In the genomic region with DNA sequence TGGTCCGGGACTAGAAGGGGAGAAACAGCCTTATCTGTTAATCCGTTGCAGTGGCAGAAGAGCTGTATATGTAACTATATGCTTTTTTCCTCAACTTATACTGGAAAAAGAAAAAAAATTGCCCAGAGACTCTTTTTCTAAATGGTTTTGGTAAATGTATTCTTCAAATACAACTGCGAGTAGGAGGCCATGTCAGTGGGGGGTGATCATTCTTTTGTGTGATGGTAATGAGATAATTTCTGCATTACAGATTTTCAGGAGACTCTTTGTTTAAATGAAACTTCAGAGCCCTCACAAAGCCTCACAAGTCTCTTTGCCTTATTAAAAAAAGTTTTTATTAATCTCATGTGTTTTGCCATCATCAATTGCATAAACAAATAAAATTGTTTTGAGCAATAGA, we compare ENCODE assay signal across 13 cellular contexts.
DNase-seq lines count a peak whose midpoint lies in the region; ATAC-seq, FAIRE-seq and TF ChIP-seq lines count a peak whose summit lies in the region.
"Had no signal": no experiment of that assay in that cellular context is flagged by ENCODE, and none has a peak within 500 bp of the region (broad histone marks: within the 10 kb centered on the region; RNA-seq: fewer than 3 reads in every experiment).

No MANE protein-coding gene starts in this region.

- no peak overlapping the region for H3K9ac ChIP-seq in SK-N-SH
- no peak overlapping the region for H3K9ac ChIP-seq in H1 (replicated peaks in 1 of 4; ENCODE audit: extremely low read depth in 1 of 4, low read depth in 3 of 4, low read length in 3 of 4)

- H4K20me1 ChIP-seq in SK-N-SH (ENCODE audit: insufficient read depth) (peaks cover 11% of the 10 kb centered on the region; the same call in 1 of the 2 replicates), H1 (replicated peaks in 1 of 2; ENCODE audit: control insufficient read depth in 1 of 2, insufficient read depth in 2 of 2, low read length in 2 of 2) (no peaks in the 10 kb centered on the region)

- H3K27me3 Mint-ChIP-seq in natural killer cell treated with Interleukin-12 subunit alpha and Interleukin-12 subunit beta and Interleukin-15 and Interleukin-18, amount 100 ng/mL, for 72 hours = no peaks in the 10 kb centered on the region

- TF ChIP-seq POLR2A in H1 (IDR thresholded peaks at IDR 0.05; ENCODE audit: control extremely low read depth in 1 of 2, low read depth in 2 of 2, low read length in 2 of 2) (no peak), transverse colon (IDR thresholded peaks at IDR 0.05) (no peak)

- no peak for TF ChIP-seq RAD21 in SK-N-SH (IDR thresholded peaks at IDR 0.05; ENCODE audit: low read length)
- TF ChIP-seq RAD21 in H1 (IDR thresholded peaks at IDR 0.05 in 1 of 2, conservative IDR thresholded peaks at IDR 0.05 in 1 of 2; ENCODE audit: low read depth in 2 of 2, low read length in 2 of 2) = no peak

- H3K79me1 ChIP-seq in H1 (ENCODE audit: low read depth, low read length) = no peaks in the 10 kb centered on the region; the same call in 1 of the 2 replicates

- 0 out of 2 replicates have a peak overlapping the region, but pooled peaks have one; percentile 98 for H2BK12ac ChIP-seq in H1 (ENCODE audit: low read depth, low read length)

- TF ChIP-seq EP300 in SK-N-SH (IDR thresholded peaks at IDR 0.05; ENCODE audit: borderline replicate concordance in 1 of 2, low read depth in 1 of 2, low read length in 1 of 2) (no peak), H1 (IDR thresholded peaks at IDR 0.05; ENCODE audit: borderline replicate concordance in 1 of 2, low read depth in 2 of 2, low read length in 2 of 2) (no peak), transverse colon (IDR thresholded peaks at IDR 0.05; ENCODE audit: low read depth) (no peak)

- H3K4me3 ChIP-seq in SK-N-SH (ENCODE audit: low read depth in 2 of 2, low read length in 1 of 2) (no peak overlapping the region), H1 (ENCODE audit: extremely low read depth in 1 of 4, insufficient read depth in 2 of 4, low read depth in 3 of 4, low read length in 4 of 4) (peak overlapping the region in 1 of 4 experiments; percentile 10; a peak in 1 of 8 replicates), transverse colon (no peak overlapping the region), small intestine (ENCODE audit: low read depth in 1 of 2, low read length in 2 of 2) (no peak overlapping the region)

- CTCF ChIA-PET in SK-N-SH (lab: Yijun Ruan, JAX) (no interaction called here), H1 (lab: Charles Lee; ENCODE audit: partially characterized antibody) (interaction anchor here (3.4 kb wide), 1 partner anchor 13 kb away, joined by 12 read pairs; no protein-coding TSS in a partner anchor)

- H3F3A ChIP-seq in SK-N-SH (replicated peaks; ENCODE audit: insufficient read depth) = peaks cover 36% of the 10 kb centered on the region

- H2BK20ac ChIP-seq in H1 (ENCODE audit: low read length) = peak overlapping the region; percentile 87; the same call in 1 of the 2 replicates

- no peak overlapping the region for H3K14ac ChIP-seq in H1 (ENCODE audit: insufficient read length)

- H2BK120ac ChIP-seq in H1 (replicated peaks; ENCODE audit: low read depth, low read length) = no peak overlapping the region

- no peak overlapping the region for H4K8ac ChIP-seq in H1 (ENCODE audit: extremely low read depth, insufficient read depth, low read length)

- peak overlapping the region; percentile 64 to 99 for H3K27ac Mint-ChIP-seq in natural killer cell treated with Interleukin-12 subunit alpha and Interleukin-12 subunit beta and Interleukin-15 and Interleukin-18, amount 100 ng/mL, for 72 hours
- peak overlapping the region in 1 of 2 donors; percentile 40 for H3K27ac Mint-ChIP-seq in activated naive CD4-positive, alpha-beta T cell treated with anti-CD3 and anti-CD28 coated beads, Interleukin-2, amount 50 U/mL, for 72 hours

- H3K4me1 Mint-ChIP-seq in natural killer cell treated with Interleukin-12 subunit alpha and Interleukin-12 subunit beta and Interleukin-15 and Interleukin-18, amount 100 ng/mL, for 72 hours (ENCODE audit: low read depth in 2 of 2) = peaks cover 77 to 81% of the 10 kb centered on the region in 2 donors

- H3K56ac ChIP-seq in H1 (replicated peaks; ENCODE audit: insufficient read length, low read depth, low read length) = no peak overlapping the region

- H3K36me3 ChIP-seq in SK-N-SH (replicated peaks in 1 of 2; ENCODE audit: control insufficient read depth in 1 of 2, insufficient read depth in 2 of 2, low read length in 1 of 2) (peaks cover 0 to 7% of the 10 kb centered on the region in 2 experiments), H1 (ENCODE audit: control insufficient read depth in 2 of 4, insufficient read depth in 4 of 4, low read length in 3 of 4) (no peaks in the 10 kb centered on the region), transverse colon (no peaks in the 10 kb centered on the region), small intestine (ENCODE audit: control insufficient read depth in 2 of 2, insufficient read depth in 2 of 2, low read length in 2 of 2) (peaks cover 0 to 2% of the 10 kb centered on the region in 2 donors)

- H3K9me2 ChIP-seq in SK-N-SH = no peaks in the 10 kb centered on the region

- POLR2A ChIA-PET in SK-N-SH (lab: Yijun Ruan, JAX) = no interaction called here
- POLR2A ChIA-PET in H1 (lab: Charles Lee; ENCODE audit: partially characterized antibody) = interaction anchor here (2.1 kb wide), 1 partner anchor 16 kb away, joined by 5 read pairs; no protein-coding TSS in a partner anchor

- H3K79me2 ChIP-seq in SK-N-SH (ENCODE audit: insufficient read depth) = peaks cover 93% of the 10 kb centered on the region
- H3K79me2 ChIP-seq in H1 (ENCODE audit: control insufficient read depth in 1 of 2, insufficient read depth in 2 of 2, low read length in 2 of 2) = peaks cover 0 to 69% of the 10 kb centered on the region in 2 experiments; a peak in 3 of 4 replicates

- H4K91ac ChIP-seq in H1 (replicated peaks; ENCODE audit: insufficient read length, low read length) = no peak overlapping the region

- H2BK15ac ChIP-seq in H1 (ENCODE audit: low read length) = no peak overlapping the region

- no peak for FAIRE-seq in H1 (lab: Jason Lieb, UNC)
- no peak for FAIRE-seq in small intestine (lab: Jason Lieb, UNC)

- H3K23me2 ChIP-seq in H1 (ENCODE audit: low read depth, low read length) = no peaks in the 10 kb centered on the region

- H3K9me3 ChIP-seq in SK-N-SH (no peaks in the 10 kb centered on the region), H1 (ENCODE audit: insufficient read depth in 2 of 2, low read depth in 1 of 2, low read length in 1 of 2) (no peaks in the 10 kb centered on the region), transverse colon (no peaks in the 10 kb centered on the region), small intestine (ENCODE audit: control insufficient read depth, low read depth) (no peaks in the 10 kb centered on the region)

- H3K27ac ChIP-seq in SK-N-SH (ENCODE audit: low read depth in 2 of 2, low read length in 1 of 2) (peak overlapping the region; percentile 25 to 96; a peak in 1 of 4 replicates), H1 (ENCODE audit: low read depth, low read length) (no peak overlapping the region), transverse colon (peak overlapping the region; percentile 25 to 86 (median 62)), small intestine (ENCODE audit: low read depth in 1 of 2, low read length in 1 of 2) (no peak overlapping the region)

- H3K4me2 ChIP-seq in SK-N-SH = no peak overlapping the region
- H3K4me2 ChIP-seq in H1 (ENCODE audit: insufficient read depth in 1 of 2, low read depth in 2 of 2, low read length in 2 of 2) = peak overlapping the region; percentile 49 to 56

- in situ Hi-C loops in transverse colon (cut with MboI; ENCODE audit: low pct_ligation_motif_present in 1 of 4, low pct_unique_long_range_greater_than_20kb in 1 of 4, low sequenced_read_pairs in 3 of 4) = no loop called here

- H3K18ac ChIP-seq in H1 (ENCODE audit: extremely low read depth, low read length) = peak overlapping the region; percentile 16; the same call in 1 of the 2 replicates

- no peak overlapping the region for H3K23ac ChIP-seq in H1 (ENCODE audit: insufficient read length)

- no peak overlapping the region for H2AFZ ChIP-seq in SK-N-SH (ENCODE audit: low read depth)
- no peak overlapping the region for H2AFZ ChIP-seq in H1 (ENCODE audit: low read length)

- H2BK5ac ChIP-seq in H1 (ENCODE audit: low read depth, low read length) = no peak overlapping the region

- no peak overlapping the region for H3K4ac ChIP-seq in H1 (replicated peaks; ENCODE audit: insufficient read length, low read depth, low read length)

- TF ChIP-seq CTCF in SK-N-SH (IDR thresholded peaks at IDR 0.05) (no peak), H1 (IDR thresholded peaks at IDR 0.05; ENCODE audit: control extremely low read depth in 1 of 3, insufficient read depth in 1 of 3, low read depth in 1 of 3, low read length in 3 of 3) (no peak), transverse colon (IDR thresholded peaks at IDR 0.05) (no peak)

- DNase-seq in SK-N-SH = no peak
- DNase-seq in H1 (ENCODE audit: low read depth in 1 of 2, low spot score in 2 of 2) = no peak
- no peak for DNase-seq in natural killer cell treated with Interleukin-12 subunit alpha and Interleukin-12 subunit beta and Interleukin-15 and Interleukin-18, amount 100 ng/mL, for 72 hours (ENCODE audit: low spot score)
- no peak for DNase-seq in transverse colon
- no peak for DNase-seq in activated naive CD4-positive, alpha-beta T cell treated with anti-CD3 and anti-CD28 coated beads, Interleukin-2, amount 50 U/mL, for 72 hours (ENCODE audit: low spot score in 2 of 2)
- DNase-seq in small intestine = no peak
- DNase-seq in hippocampal formation (lab: John Stamatoyannopoulos, UW) = no peak
- DNase-seq: 8988T; activated CD8-positive, alpha-beta memory T cell treated with anti-CD3 and anti-CD28 coated beads for 24 hours; activated naive CD4-positive, alpha-beta T cell treated with anti-CD3 and anti-CD28 coated beads, Interleukin-2, amount 50 U/mL, for 16 hours; GDM1; NCI-H1092 treated with DMSO at 0.1 percent for 48 hours had no signal

- no peak for ATAC-seq in SK-N-SH treated with all-trans-retinoic acid at 6 μM for 48 hours
- ATAC-seq in natural killer cell treated with Interleukin-12 subunit alpha and Interleukin-12 subunit beta and Interleukin-15 and Interleukin-18, amount 100 ng/mL, for 72 hours = no peak
- ATAC-seq in activated naive CD4-positive, alpha-beta T cell treated with anti-CD3 and anti-CD28 coated beads, Interleukin-2, amount 50 U/mL, for 72 hours = no peak

- H2AK5ac ChIP-seq in H1 (ENCODE audit: low read depth, low read length) = no peak overlapping the region

- intact Hi-C loops in transverse colon (cut with DNase I; ENCODE audit: low total_unique reads) = no loop called here

- no peaks in the 10 kb centered on the region for H3K27me3 ChIP-seq in SK-N-SH (ENCODE audit: insufficient read depth)
- H3K27me3 ChIP-seq in H1 (replicated peaks in 1 of 4; ENCODE audit: control insufficient read depth in 3 of 4, extremely low read depth in 1 of 4, insufficient read depth in 3 of 4, low read length in 3 of 4) = no peaks in the 10 kb centered on the region
- no peaks in the 10 kb centered on the region for H3K27me3 ChIP-seq in transverse colon
- no peaks in the 10 kb centered on the region for H3K27me3 ChIP-seq in small intestine (ENCODE audit: control insufficient read depth in 2 of 2, insufficient read depth in 2 of 2, low read length in 2 of 2)

- 91% methylated on average over 3 of the region's 3 CpGs for WGBS in SK-N-SH (ENCODE audit: low lambda C conversion rate)
- WGBS in H1 (ENCODE audit: extremely low coverage in 1 of 2, insufficient coverage in 1 of 2, insufficient read length in 1 of 2, insufficient replicate concordance in 2 of 2, low coverage in 1 of 2, low lambda C conversion rate in 2 of 2, missing lambda C conversion rate in 1 of 2), 2 experiments = 33% methylated on average over 3 of the region's 3 CpGs; no CpG with 5 or more reads in 1 of the 2 experiments
- WGBS in transverse colon (ENCODE audit: low coverage in 1 of 2), 2 donors = 79 to 94% methylated on average over 3 of the region's 3 CpGs
- WGBS in small intestine, 3 donors = 87 to 92% (median 90%) methylated on average over 3 of the region's 3 CpGs

- H3K4me1 ChIP-seq in SK-N-SH (ENCODE audit: control insufficient read depth in 1 of 2, insufficient read depth in 2 of 2, low read depth in 1 of 2, low read length in 1 of 2) = peaks cover 24 to 69% of the 10 kb centered on the region in 2 experiments
- H3K4me1 ChIP-seq in H1 (replicated peaks in 1 of 4; ENCODE audit: control insufficient read depth in 3 of 4, insufficient read depth in 4 of 4, low read length in 3 of 4) = peaks cover 11 to 40% (median 36%) of the 10 kb centered on the region in 4 experiments
- H3K4me1 ChIP-seq in transverse colon = peaks cover 24 to 54% (median 30%) of the 10 kb centered on the region in 4 donors
- peaks cover 0 to 16% of the 10 kb centered on the region in 2 donors for H3K4me1 ChIP-seq in small intestine (ENCODE audit: control insufficient read depth in 2 of 2, insufficient read depth in 1 of 2, low read depth in 1 of 2, low read length in 1 of 2)

- no peaks in the 10 kb centered on the region for H3K9me3 Mint-ChIP-seq in natural killer cell treated with Interleukin-12 subunit alpha and Interleukin-12 subunit beta and Interleukin-15 and Interleukin-18, amount 100 ng/mL, for 72 hours
- H3K9me3 Mint-ChIP-seq in activated naive CD4-positive, alpha-beta T cell treated with anti-CD3 and anti-CD28 coated beads, Interleukin-2, amount 50 U/mL, for 72 hours = no peaks in the 10 kb centered on the region

- no peak overlapping the region for H3K4me3 Mint-ChIP-seq in natural killer cell treated with Interleukin-12 subunit alpha and Interleukin-12 subunit beta and Interleukin-15 and Interleukin-18, amount 100 ng/mL, for 72 hours

- H3K36me3 Mint-ChIP-seq in natural killer cell treated with Interleukin-12 subunit alpha and Interleukin-12 subunit beta and Interleukin-15 and Interleukin-18, amount 100 ng/mL, for 72 hours = peaks cover 17% of the 10 kb centered on the region
- no peaks in the 10 kb centered on the region for H3K36me3 Mint-ChIP-seq in activated naive CD4-positive, alpha-beta T cell treated with anti-CD3 and anti-CD28 coated beads, Interleukin-2, amount 50 U/mL, for 72 hours

- peak overlapping the region; percentile 30 for H4K5ac ChIP-seq in H1 (ENCODE audit: insufficient read length, low read depth, low read length)

Comparison
In these comparisons a context has a peak if more than half of its experiments do, and no peak if none do; other contexts are left out.
1. H3K27ac ChIP-seq: peak in SK-N-SH (2 of 2) and transverse colon (4 of 4); none in H1 (single experiment) and small intestine (0 of 2).